8 cellular contexts compared by ENCODE assay signal in the genomic region with DNA sequence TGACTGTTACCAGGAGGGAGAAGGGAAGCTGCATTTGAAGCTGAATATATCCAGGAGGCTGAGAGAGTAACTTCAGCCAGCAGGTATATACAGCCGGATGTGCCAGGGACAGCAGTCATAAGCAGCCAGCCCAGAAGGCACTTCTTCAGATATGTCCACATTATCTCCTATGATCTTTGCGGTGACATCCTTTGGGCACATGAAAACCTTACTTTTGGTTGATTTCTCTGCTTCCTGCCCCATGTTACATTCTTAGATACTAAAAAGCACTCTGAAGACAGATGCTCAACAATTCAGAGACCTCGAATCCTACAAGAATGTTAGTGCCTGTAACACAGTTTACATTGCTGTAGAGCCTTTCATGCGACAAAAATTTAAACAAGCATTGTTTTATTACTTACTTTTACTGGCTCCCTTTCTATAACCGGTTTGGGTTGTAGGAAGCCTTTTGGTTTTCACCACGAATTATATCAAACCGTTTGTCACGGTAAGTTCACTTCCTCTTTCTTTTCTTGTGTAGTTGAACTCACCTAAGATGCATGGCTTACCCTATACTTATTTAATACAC. TPM values are rescaled to one million over a fixed set of nuclear protein-coding genes. Genes with fewer than 3 reads are reported as not detected.
DNase-seq lines count a peak whose midpoint lies in the region; ATAC-seq and TF ChIP-seq lines count a peak whose summit lies in the region.

No MANE protein-coding gene starts in this region.

- H3K27me3 ChIP-seq in WERI-Rb-1 (ENCODE audit: insufficient read depth, low read depth, severe bottlenecking), result no peaks in the 10 kb centered on the region
- no peaks in the 10 kb centered on the region for H3K27me3 ChIP-seq in esophagus muscularis mucosa

- TF ChIP-seq EP300 in esophagus muscularis mucosa (IDR thresholded peaks at IDR 0.05), result no peak

- H3K36me3 Mint-ChIP-seq in memory B cell, result peaks cover 7% of the 10 kb centered on the region

- H3K4me1 Mint-ChIP-seq in memory B cell, result peaks cover 15% of the 10 kb centered on the region

- peak overlapping the region; percentile 80 for H3K27ac Mint-ChIP-seq in memory B cell

- H3K9me3 Mint-ChIP-seq in memory B cell, result peaks cover 2% of the 10 kb centered on the region

- peak overlapping the region; percentile 62 for H3K4me3 Mint-ChIP-seq in memory B cell

- ATAC-seq in GM19023 (IDR thresholded peaks at IDR 0.05; ENCODE audit: unreplicated experiment) (peak; percentile 69), HG03097 (IDR thresholded peaks at IDR 0.05; ENCODE audit: low FRiP score, unreplicated experiment) (peak; percentile 65), memory B cell (ENCODE audit: low read depth) (peak; percentile 92), GM21526 (IDR thresholded peaks at IDR 0.05; ENCODE audit: low FRiP score, unreplicated experiment) (no peak)

- TF ChIP-seq POLR2A in esophagus muscularis mucosa (IDR thresholded peaks at IDR 0.05; ENCODE audit: low read depth), result no peak

- intact Hi-C loops in esophagus muscularis mucosa (cut with DNase I), result no loop called here

- DNase-seq in T-helper 2 cell, result peak in 3 of 5 experiments; percentile 24 to 98 (median 34)
- peak in 1 of 2 donors; percentile 14 for DNase-seq in memory B cell (ENCODE audit: low spot score in 2 of 2)
- DNase-seq in WERI-Rb-1, result no peak
- DNase-seq in esophagus muscularis mucosa (ENCODE audit: extremely low spot score), result no peak
- no peak for DNase-seq in iPS-NIHi7 (ENCODE audit: extremely low spot score)

- H3K27me3 Mint-ChIP-seq in memory B cell, result no peaks in the 10 kb centered on the region

- H3K36me3 ChIP-seq in WERI-Rb-1 (no peaks in the 10 kb centered on the region), esophagus muscularis mucosa (no peaks in the 10 kb centered on the region)

- no peak for TF ChIP-seq CTCF in WERI-Rb-1 (IDR thresholded peaks at IDR 0.05; ENCODE audit: low read depth, low read length)
- TF ChIP-seq CTCF in esophagus muscularis mucosa (IDR thresholded peaks at IDR 0.05), result no peak

- WGBS in esophagus muscularis mucosa, result 35% methylated on average over 8 of the region's 8 CpGs

- H3K9me3 ChIP-seq in WERI-Rb-1 (ENCODE audit: severe bottlenecking) (no peaks in the 10 kb centered on the region), esophagus muscularis mucosa (no peaks in the 10 kb centered on the region)

- H3K4me3 ChIP-seq in WERI-Rb-1 (ENCODE audit: low read depth, low read length), result no peak overlapping the region
- peak overlapping the region in 2 of 4 donors; percentile 14 to 16 for H3K4me3 ChIP-seq in esophagus muscularis mucosa

- peaks cover 0 to 10% (median 0%) of the 10 kb centered on the region in 4 donors for H3K4me1 ChIP-seq in esophagus muscularis mucosa

- H3K27ac ChIP-seq in WERI-Rb-1, result no peak overlapping the region
- H3K27ac ChIP-seq in esophagus muscularis mucosa (replicated peaks in 1 of 4), result peak overlapping the region in 1 of 4 donors; percentile 40

RNA-seq across cellular contexts. Expression of a gene that starts 50.3 kb away (rescaled TPM):
- total RNA-seq in esophagus muscularis mucosa, result 10 to 100 TPM; 27.9 to 46.1 (median 34.0) TPM

Comparison
In these comparisons a context has a peak if more than half of its experiments do, and no peak if none do; other contexts are left out.
1. DNase-seq: peak in T-helper 2 cell (3 of 5); none in WERI-Rb-1 (single experiment), esophagus muscularis mucosa (single experiment) and iPS-NIHi7 (single experiment).